In the genomic region with DNA sequence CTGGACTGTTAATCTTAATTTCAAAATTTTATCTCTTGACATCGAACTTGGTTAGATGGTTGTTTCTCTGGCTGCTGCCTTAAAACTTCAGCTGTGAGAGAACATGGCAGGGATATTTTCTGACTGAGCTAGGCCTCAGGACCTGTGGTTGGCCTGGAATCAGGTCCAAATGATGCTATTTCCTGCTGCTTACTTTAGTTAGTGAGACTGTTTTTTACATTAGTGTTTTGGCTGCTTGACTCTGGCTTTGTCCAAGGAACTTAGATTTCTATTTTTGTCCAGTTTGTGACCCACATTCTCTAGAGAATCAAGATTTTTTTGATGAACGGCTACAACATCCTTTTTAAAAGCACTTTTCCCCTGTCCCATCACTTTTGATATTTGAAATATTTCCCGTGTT, we compare ENCODE assay signal across 16 cellular contexts.
DNase-seq lines count a peak whose midpoint lies in the region; ATAC-seq and TF ChIP-seq lines count a peak whose summit lies in the region.
"Had no signal": no experiment of that assay in that cellular context is flagged by ENCODE, and none has a peak within 500 bp of the region (broad histone marks: within the 10 kb centered on the region; RNA-seq: fewer than 3 reads in every experiment).

No MANE protein-coding gene starts in this region.

- no peak for ATAC-seq in GM21619 (IDR thresholded peaks at IDR 0.05; ENCODE audit: unreplicated experiment)
- no peak for ATAC-seq in HG02981 (IDR thresholded peaks at IDR 0.05; ENCODE audit: unreplicated experiment)
- ATAC-seq in HG03196 (IDR thresholded peaks at IDR 0.05; ENCODE audit: unreplicated experiment), result no peak

- TF ChIP-seq CTCF in fibroblast of villous mesenchyme (IDR thresholded peaks at IDR 0.05; ENCODE audit: insufficient read depth, low read depth, low read length), result no peak

- H3K9ac ChIP-seq in adipocyte (ENCODE audit: low read length), result no peak overlapping the region
- H3K9ac ChIP-seq: parathyroid adenoma had no signal

- in situ Hi-C loops in KBM-7 (cut with MboI; ENCODE audit: low pct_unique_long_range_greater_than_20kb, low sequenced_read_pairs), result no loop called here

- no peaks in the 10 kb centered on the region for H3K4me1 ChIP-seq in adipocyte (ENCODE audit: control insufficient read depth, insufficient read depth, low read length)
- H3K4me1 ChIP-seq: breast epithelium, parathyroid adenoma had no signal

- H3K36me3 ChIP-seq in adipocyte (ENCODE audit: control insufficient read depth, insufficient read depth, low read length, severe bottlenecking), result no peaks in the 10 kb centered on the region
- H3K36me3 ChIP-seq: breast epithelium had no signal

- H3K4me3 ChIP-seq in adipocyte (ENCODE audit: low read length) (no peak overlapping the region), fibroblast of villous mesenchyme (ENCODE audit: low read depth, low read length) (no peak overlapping the region), skeletal muscle cell (ENCODE audit: low read depth, low read length) (no peak overlapping the region)
- H3K4me3 ChIP-seq: breast epithelium had no signal

- DNase-seq in ELR (ENCODE audit: low read depth), result peak; percentile 26
- peak; percentile 55 for DNase-seq in adipocyte (ENCODE audit: low read depth)
- peak; percentile 3 for DNase-seq in fibroblast of villous mesenchyme (ENCODE audit: low read depth)
- peak; percentile 43 for DNase-seq in skeletal muscle cell (ENCODE audit: low read depth)
- DNase-seq in KBM-7, result no peak
- DNase-seq: CD4-positive, alpha-beta memory T cell; NCI-H1694 treated with DMSO at 0.1 percent for 48 hours; NCI-H526 treated with DMSO at 0.1 percent for 48 hours; RPMI8226; stimulated activated CD4-positive, alpha-beta T cell treated with anti-CD3 and anti-CD28 coated beads, Interleukin-1b, Interleukin-23, amount 100 ng/mL, for 48 hours; T-helper 2 cell had no signal

- peaks cover 7% of the 10 kb centered on the region for H3K9me3 ChIP-seq in adipocyte (ENCODE audit: control insufficient read depth, low read length)
- H3K9me3 ChIP-seq: breast epithelium had no signal

- no peaks in the 10 kb centered on the region for H3K27me3 ChIP-seq in adipocyte (replicated peaks; ENCODE audit: control insufficient read depth, insufficient read depth, low read length)
- H3K27me3 ChIP-seq: breast epithelium had no signal
